8 cellular contexts compared by ENCODE assay signal in genomic region chr10:132395704-132396494, GRCh38. TPM values are rescaled to one million over a fixed set of nuclear protein-coding genes. Genes with fewer than 3 reads are reported as not detected.
DNase-seq lines count a peak whose midpoint lies in the region; ATAC-seq and TF ChIP-seq lines count a peak whose summit lies in the region.

No MANE protein-coding gene starts in this region.

- no peaks in the 10 kb centered on the region for H3K79me2 ChIP-seq in mesendoderm (ENCODE audit: control insufficient read depth, insufficient read depth, low read length)

- peak in 2 of 6 experiments; percentile 34 to 35 for TF ChIP-seq CTCF in upper lobe of left lung (IDR thresholded peaks at IDR 0.05)

- ATAC-seq in GM19438 (IDR thresholded peaks at IDR 0.05; ENCODE audit: low read depth, unreplicated experiment) (peak; percentile 18), upper lobe of left lung (ENCODE audit: low FRiP score in 2 of 2) (peak; percentile 51 to 73)

- H2BK15ac ChIP-seq in mesendoderm (replicated peaks; ENCODE audit: low read depth): no peak overlapping the region

- in situ Hi-C loops in KBM-7 (cut with MboI; ENCODE audit: low pct_unique_long_range_greater_than_20kb, low sequenced_read_pairs): no loop called here

- DNase-seq in KBM-7 (peak; percentile 43), ecto neural progenitor cell (ENCODE audit: low spot score) (peak; percentile 84), mesendoderm (peak; percentile 80), upper lobe of left lung (peak; percentile 87 to 94), DMS79 (lab: John Stamatoyannopoulos, UW) (no peak), ureter (ENCODE audit: low spot score) (no peak), cerebellar nuclear complex (lab: John Stamatoyannopoulos, UW) (no peak)

- H3K36me3 ChIP-seq in mesendoderm (ENCODE audit: control insufficient read depth, insufficient read depth, low read length): no peaks in the 10 kb centered on the region
- no peaks in the 10 kb centered on the region for H3K36me3 ChIP-seq in upper lobe of left lung

- peak overlapping the region; percentile 68 for H3K9ac ChIP-seq in mesendoderm (ENCODE audit: low read length)

- no peaks in the 10 kb centered on the region for H3K27me3 ChIP-seq in mesendoderm (ENCODE audit: insufficient read depth, low read length, poor library complexity)
- H3K27me3 ChIP-seq in upper lobe of left lung: no peaks in the 10 kb centered on the region

- H3K27ac ChIP-seq in mesendoderm (ENCODE audit: low read depth, low read length): no peak overlapping the region
- peak overlapping the region; percentile 92 to 99 (median 94) for H3K27ac ChIP-seq in upper lobe of left lung

- no peak overlapping the region for H2BK120ac ChIP-seq in mesendoderm (ENCODE audit: low read depth, low read length)

- peak overlapping the region; percentile 92 for H3K4ac ChIP-seq in mesendoderm (ENCODE audit: low read depth, low read length)

- no peak overlapping the region for H2BK5ac ChIP-seq in mesendoderm (ENCODE audit: low read length)

- H2AK5ac ChIP-seq in mesendoderm (ENCODE audit: low read length): no peak overlapping the region

- H3K4me3 ChIP-seq in mesendoderm (ENCODE audit: low read length) (no peak overlapping the region), upper lobe of left lung (peak overlapping the region; percentile 5 to 83 (median 71))

- H3K4me1 ChIP-seq in mesendoderm (ENCODE audit: control insufficient read depth, low read depth, low read length): peaks cover 3% of the 10 kb centered on the region
- H3K4me1 ChIP-seq in upper lobe of left lung: peaks cover 39 to 51% (median 49%) of the 10 kb centered on the region in 4 donors

- H3K56ac ChIP-seq in mesendoderm (ENCODE audit: low read length): peak overlapping the region; percentile 81

- peak overlapping the region; percentile 82 for H3K18ac ChIP-seq in mesendoderm (ENCODE audit: low read length)

- H3K23ac ChIP-seq in mesendoderm (ENCODE audit: low read length): peak overlapping the region; percentile 45

- TF ChIP-seq EP300 in upper lobe of left lung (IDR thresholded peaks at IDR 0.05): no peak

- no peaks in the 10 kb centered on the region for H3K9me3 ChIP-seq in upper lobe of left lung

- peak in 2 of 4 donors; percentile 63 to 83 for TF ChIP-seq POLR2A in upper lobe of left lung (IDR thresholded peaks at IDR 0.05)

- peak overlapping the region; percentile 44 for H3K4me2 ChIP-seq in mesendoderm (ENCODE audit: low read length)

- H4K5ac ChIP-seq in mesendoderm (ENCODE audit: low read length): no peak overlapping the region

- peaks cover 2% of the 10 kb centered on the region for H3K79me1 ChIP-seq in mesendoderm (ENCODE audit: low read length)

- no CpG with 5 or more reads among the region's 71 CpGs for WGBS in mesendoderm (ENCODE audit: extremely low coverage, insufficient coverage, low lambda C conversion rate)
- WGBS in upper lobe of left lung, 2 donors: 0 to 3% methylated on average over 7 to 28 of the region's 71 CpGs

- no peak overlapping the region for H4K8ac ChIP-seq in mesendoderm (ENCODE audit: low read depth, low read length)

RNA-seq across cellular contexts. Expression of gene PWWP2B, which starts 1.1 kb away (rescaled TPM):
- polyA plus RNA-seq in mesendoderm (2013, experiment 1 of 2): 4.0 TPM
- polyA plus RNA-seq in mesendoderm (2013, experiment 2 of 2): 3.9 TPM
- total RNA-seq in upper lobe of left lung (10 to 100 TPM; 20.2 to 54.4 (median 32.9) TPM), ureter (46.0 TPM)

Comparison
In these comparisons a context has a peak if more than half of its experiments do, and no peak if none do; other contexts are left out.
1. DNase-seq: peak in KBM-7 (single experiment), ecto neural progenitor cell (single experiment), mesendoderm (single experiment) and upper lobe of left lung (2 of 2); none in DMS79 (single experiment), ureter (single experiment) and cerebellar nuclear complex (0 of 2).